ENCODE assay signal across 1 cellular context in the genomic region with DNA sequence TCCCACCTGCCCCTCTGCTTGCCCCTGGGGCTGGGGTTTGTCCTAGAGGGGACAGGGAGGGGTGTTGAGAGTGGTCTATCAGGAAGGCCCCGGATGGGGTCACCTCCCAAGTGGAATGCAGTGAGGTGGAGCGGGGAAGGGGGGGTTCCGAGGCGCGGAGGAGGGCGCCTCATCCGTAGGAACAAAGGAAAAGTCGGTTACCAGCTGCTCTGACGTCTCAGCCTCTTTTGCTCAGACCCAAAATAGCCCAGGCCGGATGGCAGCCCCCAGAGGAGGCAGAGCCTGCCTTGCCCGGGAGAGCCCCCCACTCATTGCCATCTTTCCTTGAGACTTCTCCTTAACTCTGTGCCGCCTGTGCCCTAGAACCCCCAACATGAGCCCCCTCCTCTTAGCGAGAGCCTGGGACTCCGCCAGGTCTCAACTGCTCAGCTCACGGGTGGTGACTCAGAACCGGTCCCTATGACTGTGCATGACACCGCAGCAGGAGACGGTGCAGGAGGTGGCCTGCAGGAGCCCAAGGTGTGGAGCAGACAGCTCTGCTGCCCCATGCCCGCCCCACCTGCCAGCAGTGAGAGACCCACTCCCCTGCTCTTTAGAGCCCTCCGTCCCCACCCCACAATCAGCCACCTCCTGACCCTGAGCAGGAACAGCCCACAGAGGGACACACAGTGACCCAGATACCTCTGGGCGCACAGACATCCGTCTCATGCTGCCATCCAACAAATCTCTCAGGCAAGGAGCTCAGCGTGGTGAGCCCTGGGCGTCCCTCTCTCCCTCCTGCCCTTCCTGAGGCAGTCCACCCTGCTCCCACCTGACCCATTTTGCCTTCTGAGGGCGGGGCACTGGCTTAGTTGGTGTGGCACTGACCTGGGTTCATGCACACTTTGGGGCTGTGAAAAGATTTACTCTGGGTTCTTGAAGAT.
TF ChIP-seq lines count a peak whose summit lies in the region.

No MANE protein-coding gene starts in this region.

TF ChIP-seq in SK-N-SH, 30 proteins besides CTCF, POLR2A, EP300 and RAD21:
- no peak for TF ChIP-seq GATA2 (CRISPR knock-in tag; IDR thresholded peaks at IDR 0.05)
- no peak for TF ChIP-seq POLR2AphosphoS5 (IDR thresholded peaks at IDR 0.05; ENCODE audit: low read depth, low read length)
- TF ChIP-seq, protein P1, sequence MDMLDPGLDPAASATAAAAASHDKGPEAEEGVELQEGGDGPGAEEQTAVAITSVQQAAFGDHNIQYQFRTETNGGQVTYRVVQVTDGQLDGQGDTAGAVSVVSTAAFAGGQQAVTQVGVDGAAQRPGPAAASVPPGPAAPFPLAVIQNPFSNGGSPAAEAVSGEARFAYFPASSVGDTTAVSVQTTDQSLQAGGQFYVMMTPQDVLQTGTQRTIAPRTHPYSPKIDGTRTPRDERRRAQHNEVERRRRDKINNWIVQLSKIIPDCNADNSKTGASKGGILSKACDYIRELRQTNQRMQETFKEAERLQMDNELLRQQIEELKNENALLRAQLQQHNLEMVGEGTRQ (IDR thresholded peaks at IDR 0.05; ENCODE audit: borderline replicate concordance, low read depth, low read length): no peak
- no peak for TF ChIP-seq FOXM1 (IDR thresholded peaks at IDR 0.05; ENCODE audit: low read depth)
- TF ChIP-seq SIN3A (IDR thresholded peaks at IDR 0.05; ENCODE audit: borderline replicate concordance, low read depth, low read length): no peak
- TF ChIP-seq, protein P2, sequence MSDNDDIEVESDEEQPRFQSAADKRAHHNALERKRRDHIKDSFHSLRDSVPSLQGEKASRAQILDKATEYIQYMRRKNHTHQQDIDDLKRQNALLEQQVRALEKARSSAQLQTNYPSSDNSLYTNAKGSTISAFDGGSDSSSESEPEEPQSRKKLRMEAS (IDR thresholded peaks at IDR 0.05; ENCODE audit: low read depth): no peak
- TF ChIP-seq EZH2phosphoT487 (IDR thresholded peaks at IDR 0.05; ENCODE audit: borderline replicate concordance, low read depth): no peak
- 0 out of 2 replicates have a peak, but pooled peaks have one; percentile 15 for TF ChIP-seq PBX3 (IDR thresholded peaks at IDR 0.05)
- no peak for TF ChIP-seq GABPA (IDR thresholded peaks at IDR 0.05; ENCODE audit: low read depth)
- TF ChIP-seq FOSL2 (IDR thresholded peaks at IDR 0.05; ENCODE audit: borderline replicate concordance, low read depth): peak; percentile 89
- TF ChIP-seq ELF1 (IDR thresholded peaks at IDR 0.05): no peak
- TF ChIP-seq JUND (IDR thresholded peaks at IDR 0.05): peak; percentile 59; the same call in 1 of the 2 replicates
- TF ChIP-seq CHD2 (IDR thresholded peaks at IDR 0.05; ENCODE audit: low read length, partially characterized antibody): no peak
- TF ChIP-seq RXRA (IDR thresholded peaks at IDR 0.05; ENCODE audit: borderline replicate concordance, low read depth): no peak
- TF ChIP-seq, protein P3, sequence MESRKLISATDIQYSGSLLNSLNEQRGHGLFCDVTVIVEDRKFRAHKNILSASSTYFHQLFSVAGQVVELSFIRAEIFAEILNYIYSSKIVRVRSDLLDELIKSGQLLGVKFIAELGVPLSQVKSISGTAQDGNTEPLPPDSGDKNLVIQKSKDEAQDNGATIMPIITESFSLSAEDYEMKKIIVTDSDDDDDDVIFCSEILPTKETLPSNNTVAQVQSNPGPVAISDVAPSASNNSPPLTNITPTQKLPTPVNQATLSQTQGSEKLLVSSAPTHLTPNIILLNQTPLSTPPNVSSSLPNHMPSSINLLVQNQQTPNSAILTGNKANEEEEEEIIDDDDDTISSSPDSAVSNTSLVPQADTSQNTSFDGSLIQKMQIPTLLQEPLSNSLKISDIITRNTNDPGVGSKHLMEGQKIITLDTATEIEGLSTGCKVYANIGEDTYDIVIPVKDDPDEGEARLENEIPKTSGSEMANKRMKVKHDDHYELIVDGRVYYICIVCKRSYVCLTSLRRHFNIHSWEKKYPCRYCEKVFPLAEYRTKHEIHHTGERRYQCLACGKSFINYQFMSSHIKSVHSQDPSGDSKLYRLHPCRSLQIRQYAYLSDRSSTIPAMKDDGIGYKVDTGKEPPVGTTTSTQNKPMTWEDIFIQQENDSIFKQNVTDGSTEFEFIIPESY (IDR thresholded peaks at IDR 0.05; ENCODE audit: borderline replicate concordance, low read depth): no peak
- TF ChIP-seq NFIC (IDR thresholded peaks at IDR 0.05; ENCODE audit: borderline replicate concordance): peak; percentile 53; the same call in 1 of the 2 replicates
- no peak for TF ChIP-seq RFX5 (IDR thresholded peaks at IDR 0.05; ENCODE audit: low read length)
- TF ChIP-seq FOXJ3 (CRISPR knock-in tag; IDR thresholded peaks at IDR 0.05): no peak
- no peak for TF ChIP-seq SMC3 (IDR thresholded peaks at IDR 0.05; ENCODE audit: low read depth, low read length)
- no peak for TF ChIP-seq NRF1 (IDR thresholded peaks at IDR 0.05; ENCODE audit: low read depth, low read length)
- no peak for TF ChIP-seq RCOR1 (IDR thresholded peaks at IDR 0.05; ENCODE audit: low read length)
- TF ChIP-seq MEF2A (IDR thresholded peaks at IDR 0.05; ENCODE audit: borderline replicate concordance, low read depth): no peak
- TF ChIP-seq, protein P4, sequence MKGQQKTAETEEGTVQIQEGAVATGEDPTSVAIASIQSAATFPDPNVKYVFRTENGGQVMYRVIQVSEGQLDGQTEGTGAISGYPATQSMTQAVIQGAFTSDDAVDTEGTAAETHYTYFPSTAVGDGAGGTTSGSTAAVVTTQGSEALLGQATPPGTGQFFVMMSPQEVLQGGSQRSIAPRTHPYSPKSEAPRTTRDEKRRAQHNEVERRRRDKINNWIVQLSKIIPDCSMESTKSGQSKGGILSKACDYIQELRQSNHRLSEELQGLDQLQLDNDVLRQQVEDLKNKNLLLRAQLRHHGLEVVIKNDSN (IDR thresholded peaks at IDR 0.05; ENCODE audit: borderline replicate concordance, low read depth): no peak
- TF ChIP-seq TCF12 (IDR thresholded peaks at IDR 0.05): peak; percentile 62; the same call in 1 of the 2 replicates
